In the genomic region with DNA sequence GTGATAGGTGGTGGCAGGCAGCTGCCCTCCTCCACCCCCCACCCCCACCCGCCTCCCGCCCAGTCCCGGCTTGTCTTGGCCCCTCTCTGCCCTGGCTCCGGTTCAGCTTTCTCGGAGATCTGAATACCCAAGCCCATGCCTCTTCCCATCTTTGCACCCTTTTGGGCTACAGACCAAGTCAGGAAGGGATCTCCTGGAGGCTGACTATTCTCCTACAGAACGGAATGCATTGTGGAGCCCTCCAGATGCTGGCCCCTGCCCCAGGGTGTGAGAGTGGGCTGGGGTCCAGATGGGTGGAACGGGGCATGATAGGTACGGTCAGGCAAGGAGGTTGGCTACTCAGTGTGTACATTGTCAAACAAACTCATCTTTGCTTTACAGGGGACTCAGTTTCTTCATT, we compare ENCODE assay signal across 28 cellular contexts.
"Had no signal": no experiment of that assay in that cellular context is flagged by ENCODE, and none has a peak within 500 bp of the region (broad histone marks: within the 10 kb centered on the region; RNA-seq: fewer than 3 reads in every experiment).

No MANE protein-coding gene starts in this region.

- H3K27ac ChIP-seq: brain microvascular endothelial cell, epithelial cell of prostate, gastrocnemius medialis, heart left ventricle, WERI-Rb-1 had no signal

- H3K27ac Mint-ChIP-seq: activated B cell treated with CpG ODN at 0.5 μM for 24 hours; activated CD8-positive, alpha-beta T cell treated with anti-CD3 and anti-CD28 coated beads for 36 hours; activated naive CD8-positive, alpha-beta T cell; activated T-helper 17 cell treated with anti-CD3 and anti-CD28 coated beads, Interleukin-2, amount 50 U/mL, for 72 hours; effector memory CD8-positive, alpha-beta T cell had no signal

- H3K36me3 ChIP-seq: brain microvascular endothelial cell, gastrocnemius medialis, heart left ventricle, WERI-Rb-1 had no signal

- H3K9me3 ChIP-seq: gastrocnemius medialis had no signal

- H3K4me3 ChIP-seq: gastrocnemius medialis, heart left ventricle had no signal

- H3K9me3 Mint-ChIP-seq: activated B cell treated with CpG ODN at 0.5 μM for 24 hours; activated CD8-positive, alpha-beta T cell treated with anti-CD3 and anti-CD28 coated beads for 36 hours; activated T-cell treated with anti-CD3 and anti-CD28 coated beads, Interleukin-2, amount 50 U/mL, for 4 hours; activated T-helper 17 cell treated with anti-CD3 and anti-CD28 coated beads, Interleukin-2, amount 50 U/mL, for 72 hours; central memory CD8-positive, alpha-beta T cell; effector memory CD8-positive, alpha-beta T cell had no signal

- DNase-seq: activated B cell treated with CpG ODN at 0.5 μM for 24 hours; activated CD4-positive, alpha-beta T cell treated with anti-CD3 and anti-CD28 coated beads for 48 hours; activated CD4-positive, alpha-beta T cell treated with anti-CD3 and anti-CD28 coated beads, Interleukin-2, amount 50 U/mL, for 1 hour; activated CD4-positive, alpha-beta T cell treated with anti-CD3 and anti-CD28 coated beads, Interleukin-2, amount 50 U/mL, for 48 hours; activated CD8-positive, alpha-beta memory T cell treated with anti-CD3 and anti-CD28 coated beads for 24 hours; activated CD8-positive, alpha-beta T cell treated with anti-CD3 and anti-CD28 coated beads for 36 hours; activated effector memory CD4-positive, alpha-beta T cell treated with Interleukin-2 at 50 U/mL for 16 hours; activated gamma-delta T cell treated with Interleukin-2 at 50 U/mL for 16 hours; activated naive CD4-positive, alpha-beta T cell treated with anti-CD3 and anti-CD28 coated beads, Interleukin-2, amount 50 U/mL, for 16 hours; activated naive CD4-positive, alpha-beta T cell treated with Interleukin-2 at 50 U/mL for 16 hours; activated T-cell treated with anti-CD3 and anti-CD28 coated beads, Interleukin-2, amount 50 U/mL, for 4 hours; amniotic stem cell; anterior cingulate cortex; brain microvascular endothelial cell; cortex of kidney; dermis blood vessel endothelial cell; effector CD4-positive, alpha-beta T cell; effector memory CD8-positive, alpha-beta T cell; foreskin fibroblast; gastrocnemius medialis; glutamatergic neuron; heart left ventricle; T1000; WERI-Rb-1 had no signal

- H3K4me1 ChIP-seq: gastrocnemius medialis, heart left ventricle had no signal

- H3K27me3 ChIP-seq: brain microvascular endothelial cell, gastrocnemius medialis, heart left ventricle had no signal

- H3K4me3 Mint-ChIP-seq: activated B cell treated with CpG ODN at 0.5 μM for 24 hours; activated CD8-positive, alpha-beta T cell treated with anti-CD3 and anti-CD28 coated beads for 36 hours; activated naive CD8-positive, alpha-beta T cell; activated T-cell treated with anti-CD3 and anti-CD28 coated beads, Interleukin-2, amount 50 U/mL, for 4 hours; activated T-helper 17 cell treated with anti-CD3 and anti-CD28 coated beads, Interleukin-2, amount 50 U/mL, for 72 hours; central memory CD8-positive, alpha-beta T cell; effector memory CD8-positive, alpha-beta T cell had no signal

- H3K4me1 Mint-ChIP-seq: activated B cell treated with CpG ODN at 0.5 μM for 24 hours; activated T-helper 17 cell treated with anti-CD3 and anti-CD28 coated beads, Interleukin-2, amount 50 U/mL, for 72 hours had no signal
